In genomic region chr2:183162362-183162761, GRCh38 we compare ENCODE assay signal across 26 cellular contexts. TPM values are rescaled to one million over a fixed set of nuclear protein-coding genes. Genes with fewer than 3 reads are reported as not detected.
DNase-seq lines count a peak whose midpoint lies in the region; ATAC-seq and TF ChIP-seq lines count a peak whose summit lies in the region.
"Had no signal": no experiment of that assay in that cellular context is flagged by ENCODE, and none has a peak within 500 bp of the region (broad histone marks: within the 10 kb centered on the region; RNA-seq: fewer than 3 reads in every experiment).

No MANE protein-coding gene starts in this region.

- H3K9me3 Mint-ChIP-seq in T-helper 2 cell treated with Interferon-gamma antibody and Interleukin-4, amounts not matched to agents 5 μg/mL and 100 μg/mL, for 36 hours: peaks cover 6% of the 10 kb centered on the region

- in situ Hi-C loops in astrocyte of the spinal cord (cut with HindIII; ENCODE audit: low sequenced_read_pairs): no loop called here

- H3K36me3 Mint-ChIP-seq in T-helper 2 cell treated with Interferon-gamma antibody and Interleukin-4, amounts not matched to agents 5 μg/mL and 100 μg/mL, for 36 hours (ENCODE audit: low read depth): peaks cover 49% of the 10 kb centered on the region

- no peak overlapping the region for H3K27ac ChIP-seq in foreskin keratinocyte
- H3K27ac ChIP-seq: adrenal gland, esophagus squamous epithelium, heart right ventricle, left lung, prostate gland, transverse colon had no signal

- peak; percentile 14 for DNase-seq in AG10803 (ENCODE audit: low read depth)
- peak; percentile 75 for DNase-seq in M059J (ENCODE audit: low read depth)
- DNase-seq in astrocyte of the spinal cord (ENCODE audit: low read depth, low spot score): peak; percentile 71
- DNase-seq in foreskin keratinocyte: peak; percentile 15 to 30
- no peak for DNase-seq in NCI-H524 treated with DMSO at 0.1 percent for 48 hours (lab: John Stamatoyannopoulos, UW)
- no peak for DNase-seq in T-helper 2 cell treated with Interferon-gamma antibody and Interleukin-4, amounts not matched to agents 5 μg/mL and 100 μg/mL, for 36 hours (ENCODE audit: low spot score)
- DNase-seq: activated CD4-positive, alpha-beta memory T cell treated with anti-CD3 and anti-CD28 coated beads for 36 hours; activated CD4-positive, CD25-positive, alpha-beta regulatory T cell; activated gamma-delta T cell; adrenal gland; CD8-positive, alpha-beta T cell; DMS79; effector CD4-positive, alpha-beta T cell; esophagus squamous epithelium; heart right ventricle; left lung; NCI-H1694; NCI-H748 treated with DMSO at 0.1 percent for 48 hours; stimulated activated CD4-positive, alpha-beta T cell treated with anti-CD3 and anti-CD28 coated beads, Interleukin-2, amount 100 ng/mL, for 48 hours; transverse colon had no signal

- no peak overlapping the region for H3K4me3 Mint-ChIP-seq in T-helper 2 cell treated with Interferon-gamma antibody and Interleukin-4, amounts not matched to agents 5 μg/mL and 100 μg/mL, for 36 hours
- H3K4me3 Mint-ChIP-seq: activated CD4-positive, alpha-beta memory T cell treated with anti-CD3 and anti-CD28 coated beads for 36 hours; CD8-positive, alpha-beta T cell; neural crest cell; stimulated activated naive CD8-positive, alpha-beta T cell treated with anti-CD3 and anti-CD28 coated beads, Interleukin-15, Interleukin-2, amounts not matched to agents 100 ng/mL and 50 ng/mL, for 24 hours had no signal

- TF ChIP-seq CTCF in AG10803 (conservative IDR thresholded peaks at IDR 0.05; ENCODE audit: low read length) (no peak), astrocyte of the spinal cord (IDR thresholded peaks at IDR 0.05; ENCODE audit: low read depth, low read length) (no peak), foreskin keratinocyte (conservative IDR thresholded peaks at IDR 0.05) (no peak)

- H3K27me3 Mint-ChIP-seq in T-helper 2 cell treated with Interferon-gamma antibody and Interleukin-4, amounts not matched to agents 5 μg/mL and 100 μg/mL, for 36 hours (ENCODE audit: low read depth): no peaks in the 10 kb centered on the region
- H3K27me3 Mint-ChIP-seq: activated CD4-positive, alpha-beta memory T cell treated with anti-CD3 and anti-CD28 coated beads for 36 hours; stimulated activated naive CD8-positive, alpha-beta T cell treated with anti-CD3 and anti-CD28 coated beads, Interleukin-15, Interleukin-2, amounts not matched to agents 100 ng/mL and 50 ng/mL, for 24 hours had no signal

- H3K27me3 ChIP-seq in foreskin keratinocyte: no peaks in the 10 kb centered on the region
- H3K27me3 ChIP-seq: adrenal gland, esophagus squamous epithelium, heart right ventricle, left lung, transverse colon had no signal

- H3K4me3 ChIP-seq in AG10803 (ENCODE audit: low read length): no peak overlapping the region
- H3K4me3 ChIP-seq in astrocyte of the spinal cord (ENCODE audit: low read depth, low read length): no peak overlapping the region
- H3K4me3 ChIP-seq: adrenal gland, esophagus squamous epithelium, heart right ventricle, left lung, prostate gland, smooth muscle cell, transverse colon had no signal

- no peaks in the 10 kb centered on the region for H3K4me1 ChIP-seq in foreskin keratinocyte
- H3K4me1 ChIP-seq: adrenal gland, esophagus squamous epithelium, heart right ventricle, left lung, prostate gland, transverse colon had no signal

- no peak overlapping the region for H3K27ac Mint-ChIP-seq in T-helper 2 cell treated with Interferon-gamma antibody and Interleukin-4, amounts not matched to agents 5 μg/mL and 100 μg/mL, for 36 hours
- H3K27ac Mint-ChIP-seq: activated CD4-positive, alpha-beta memory T cell treated with anti-CD3 and anti-CD28 coated beads for 36 hours; stimulated activated naive CD8-positive, alpha-beta T cell treated with anti-CD3 and anti-CD28 coated beads, Interleukin-15, Interleukin-2, amounts not matched to agents 100 ng/mL and 50 ng/mL, for 24 hours had no signal

- peaks cover 2% of the 10 kb centered on the region for H3K4me1 Mint-ChIP-seq in T-helper 2 cell treated with Interferon-gamma antibody and Interleukin-4, amounts not matched to agents 5 μg/mL and 100 μg/mL, for 36 hours (ENCODE audit: low read depth)
- H3K4me1 Mint-ChIP-seq: neural crest cell had no signal

- peak; percentile 72 for ATAC-seq in foreskin keratinocyte
- no peak for ATAC-seq in GM18861 (IDR thresholded peaks at IDR 0.05; ENCODE audit: unreplicated experiment)
- ATAC-seq in HG03520 (IDR thresholded peaks at IDR 0.05; ENCODE audit: unreplicated experiment): no peak
- ATAC-seq: CD8-positive, alpha-beta T cell; heart right ventricle; left lung had no signal

RNA-seq across cellular contexts. Expression of gene NUP35, which starts 38.1 kb away (rescaled TPM):
- 27.7 and 29.5 TPM in 2 replicates for total RNA-seq in M059J (2014; rRNA removed; shearing (Covaris generic))
- total RNA-seq in foreskin keratinocyte: 25.8 and 30.9 TPM in 2 replicates
- 15.7 and 22.5 TPM in 2 replicates for polyA plus RNA-seq in foreskin keratinocyte

Comparison
In these comparisons a context has a peak if more than half of its experiments do, and no peak if none do; other contexts are left out.
1. DNase-seq: peak in AG10803 (single experiment), M059J (single experiment), astrocyte of the spinal cord (single experiment) and foreskin keratinocyte (2 of 2); none in NCI-H524 treated with DMSO at 0.1 percent for 48 hours (single experiment) and T-helper 2 cell treated with Interferon-gamma antibody and Interleukin-4, amounts not matched to agents 5 μg/mL and 100 μg/mL, for 36 hours (single experiment).